Comparison of ENCODE assay signal across 1 cellular context in the genomic region with DNA sequence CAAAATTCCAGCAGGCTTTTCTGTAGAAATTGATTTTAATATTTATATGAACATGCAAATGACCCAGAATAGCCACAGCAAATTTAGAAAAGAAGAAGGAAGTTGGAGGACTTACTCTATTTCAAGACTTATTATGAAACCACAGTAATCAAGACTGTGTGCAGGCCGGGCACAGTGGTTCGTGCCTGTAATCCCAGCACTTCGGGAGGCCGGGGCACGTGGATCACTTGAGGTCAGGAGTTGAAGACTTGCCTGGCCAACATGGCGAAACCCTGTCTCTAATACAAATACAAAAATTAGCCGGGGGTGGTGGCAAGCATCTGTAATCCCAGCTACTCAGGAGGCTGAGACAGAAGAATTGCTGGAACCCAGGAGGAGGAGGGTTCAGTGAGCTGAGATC.
TF ChIP-seq lines count a peak whose summit lies in the region.

No MANE protein-coding gene starts in this region.

TF ChIP-seq in K562, 482 proteins besides CTCF, POLR2A, EP300 and RAD21:
- TF ChIP-seq CREM (IDR thresholded peaks at IDR 0.05; ENCODE audit: low read depth) (no peak), HDAC3 (IDR thresholded peaks at IDR 0.05; ENCODE audit: borderline replicate concordance, partially characterized antibody) (no peak), CBX5 (IDR thresholded peaks at IDR 0.05; ENCODE audit: borderline replicate concordance, low read depth) (no peak), ETV1 (tag; conservative IDR thresholded peaks at IDR 0.05; ENCODE audit: low read depth) (no peak), HEY1 (CRISPR knock-in tag; IDR thresholded peaks at IDR 0.05; ENCODE audit: borderline replicate concordance) (no peak), ATF1 (CRISPR knock-in tag; IDR thresholded peaks at IDR 0.05) (no peak), ATF1 (tag; IDR thresholded peaks at IDR 0.05) (no peak), RBM22 (IDR thresholded peaks at IDR 0.05; ENCODE audit: low read depth, low read length, poor library complexity, severe bottlenecking) (no peak), ZNF696 (CRISPR knock-in tag; conservative IDR thresholded peaks at IDR 0.05) (no peak)
- TF ChIP-seq, protein P1, sequence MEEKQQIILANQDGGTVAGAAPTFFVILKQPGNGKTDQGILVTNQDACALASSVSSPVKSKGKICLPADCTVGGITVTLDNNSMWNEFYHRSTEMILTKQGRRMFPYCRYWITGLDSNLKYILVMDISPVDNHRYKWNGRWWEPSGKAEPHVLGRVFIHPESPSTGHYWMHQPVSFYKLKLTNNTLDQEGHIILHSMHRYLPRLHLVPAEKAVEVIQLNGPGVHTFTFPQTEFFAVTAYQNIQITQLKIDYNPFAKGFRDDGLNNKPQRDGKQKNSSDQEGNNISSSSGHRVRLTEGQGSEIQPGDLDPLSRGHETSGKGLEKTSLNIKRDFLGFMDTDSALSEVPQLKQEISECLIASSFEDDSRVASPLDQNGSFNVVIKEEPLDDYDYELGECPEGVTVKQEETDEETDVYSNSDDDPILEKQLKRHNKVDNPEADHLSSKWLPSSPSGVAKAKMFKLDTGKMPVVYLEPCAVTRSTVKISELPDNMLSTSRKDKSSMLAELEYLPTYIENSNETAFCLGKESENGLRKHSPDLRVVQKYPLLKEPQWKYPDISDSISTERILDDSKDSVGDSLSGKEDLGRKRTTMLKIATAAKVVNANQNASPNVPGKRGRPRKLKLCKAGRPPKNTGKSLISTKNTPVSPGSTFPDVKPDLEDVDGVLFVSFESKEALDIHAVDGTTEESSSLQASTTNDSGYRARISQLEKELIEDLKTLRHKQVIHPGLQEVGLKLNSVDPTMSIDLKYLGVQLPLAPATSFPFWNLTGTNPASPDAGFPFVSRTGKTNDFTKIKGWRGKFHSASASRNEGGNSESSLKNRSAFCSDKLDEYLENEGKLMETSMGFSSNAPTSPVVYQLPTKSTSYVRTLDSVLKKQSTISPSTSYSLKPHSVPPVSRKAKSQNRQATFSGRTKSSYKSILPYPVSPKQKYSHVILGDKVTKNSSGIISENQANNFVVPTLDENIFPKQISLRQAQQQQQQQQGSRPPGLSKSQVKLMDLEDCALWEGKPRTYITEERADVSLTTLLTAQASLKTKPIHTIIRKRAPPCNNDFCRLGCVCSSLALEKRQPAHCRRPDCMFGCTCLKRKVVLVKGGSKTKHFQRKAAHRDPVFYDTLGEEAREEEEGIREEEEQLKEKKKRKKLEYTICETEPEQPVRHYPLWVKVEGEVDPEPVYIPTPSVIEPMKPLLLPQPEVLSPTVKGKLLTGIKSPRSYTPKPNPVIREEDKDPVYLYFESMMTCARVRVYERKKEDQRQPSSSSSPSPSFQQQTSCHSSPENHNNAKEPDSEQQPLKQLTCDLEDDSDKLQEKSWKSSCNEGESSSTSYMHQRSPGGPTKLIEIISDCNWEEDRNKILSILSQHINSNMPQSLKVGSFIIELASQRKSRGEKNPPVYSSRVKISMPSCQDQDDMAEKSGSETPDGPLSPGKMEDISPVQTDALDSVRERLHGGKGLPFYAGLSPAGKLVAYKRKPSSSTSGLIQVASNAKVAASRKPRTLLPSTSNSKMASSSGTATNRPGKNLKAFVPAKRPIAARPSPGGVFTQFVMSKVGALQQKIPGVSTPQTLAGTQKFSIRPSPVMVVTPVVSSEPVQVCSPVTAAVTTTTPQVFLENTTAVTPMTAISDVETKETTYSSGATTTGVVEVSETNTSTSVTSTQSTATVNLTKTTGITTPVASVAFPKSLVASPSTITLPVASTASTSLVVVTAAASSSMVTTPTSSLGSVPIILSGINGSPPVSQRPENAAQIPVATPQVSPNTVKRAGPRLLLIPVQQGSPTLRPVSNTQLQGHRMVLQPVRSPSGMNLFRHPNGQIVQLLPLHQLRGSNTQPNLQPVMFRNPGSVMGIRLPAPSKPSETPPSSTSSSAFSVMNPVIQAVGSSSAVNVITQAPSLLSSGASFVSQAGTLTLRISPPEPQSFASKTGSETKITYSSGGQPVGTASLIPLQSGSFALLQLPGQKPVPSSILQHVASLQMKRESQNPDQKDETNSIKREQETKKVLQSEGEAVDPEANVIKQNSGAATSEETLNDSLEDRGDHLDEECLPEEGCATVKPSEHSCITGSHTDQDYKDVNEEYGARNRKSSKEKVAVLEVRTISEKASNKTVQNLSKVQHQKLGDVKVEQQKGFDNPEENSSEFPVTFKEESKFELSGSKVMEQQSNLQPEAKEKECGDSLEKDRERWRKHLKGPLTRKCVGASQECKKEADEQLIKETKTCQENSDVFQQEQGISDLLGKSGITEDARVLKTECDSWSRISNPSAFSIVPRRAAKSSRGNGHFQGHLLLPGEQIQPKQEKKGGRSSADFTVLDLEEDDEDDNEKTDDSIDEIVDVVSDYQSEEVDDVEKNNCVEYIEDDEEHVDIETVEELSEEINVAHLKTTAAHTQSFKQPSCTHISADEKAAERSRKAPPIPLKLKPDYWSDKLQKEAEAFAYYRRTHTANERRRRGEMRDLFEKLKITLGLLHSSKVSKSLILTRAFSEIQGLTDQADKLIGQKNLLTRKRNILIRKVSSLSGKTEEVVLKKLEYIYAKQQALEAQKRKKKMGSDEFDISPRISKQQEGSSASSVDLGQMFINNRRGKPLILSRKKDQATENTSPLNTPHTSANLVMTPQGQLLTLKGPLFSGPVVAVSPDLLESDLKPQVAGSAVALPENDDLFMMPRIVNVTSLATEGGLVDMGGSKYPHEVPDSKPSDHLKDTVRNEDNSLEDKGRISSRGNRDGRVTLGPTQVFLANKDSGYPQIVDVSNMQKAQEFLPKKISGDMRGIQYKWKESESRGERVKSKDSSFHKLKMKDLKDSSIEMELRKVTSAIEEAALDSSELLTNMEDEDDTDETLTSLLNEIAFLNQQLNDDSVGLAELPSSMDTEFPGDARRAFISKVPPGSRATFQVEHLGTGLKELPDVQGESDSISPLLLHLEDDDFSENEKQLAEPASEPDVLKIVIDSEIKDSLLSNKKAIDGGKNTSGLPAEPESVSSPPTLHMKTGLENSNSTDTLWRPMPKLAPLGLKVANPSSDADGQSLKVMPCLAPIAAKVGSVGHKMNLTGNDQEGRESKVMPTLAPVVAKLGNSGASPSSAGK (IDR thresholded peaks at IDR 0.05), result peak; percentile 33; the same call in 1 of the 2 replicates
